In genomic region chr15:32901192-32901591, GRCh38 we compare ENCODE assay signal across 33 cellular contexts.
DNase-seq lines count a peak whose midpoint lies in the region; ATAC-seq, FAIRE-seq and TF ChIP-seq lines count a peak whose summit lies in the region.
"Had no signal": no experiment of that assay in that cellular context is flagged by ENCODE, and none has a peak within 500 bp of the region (broad histone marks: within the 10 kb centered on the region; RNA-seq: fewer than 3 reads in every experiment).

No MANE protein-coding gene starts in this region.

- H2BK120ac ChIP-seq in IMR-90 (ENCODE audit: low read depth, low read length): no peak overlapping the region

- H3K36me3 ChIP-seq in IMR-90 (ENCODE audit: control insufficient read depth, insufficient read depth, low read length) (peaks cover 5% of the 10 kb centered on the region), body of pancreas (replicated peaks in 1 of 2; ENCODE audit: insufficient read depth in 1 of 2, low read depth in 2 of 2) (no peaks in the 10 kb centered on the region), pancreas (no peaks in the 10 kb centered on the region)
- H3K36me3 ChIP-seq: BE2C, BLaER1 had no signal

- H3K14ac ChIP-seq in IMR-90 (replicated peaks; ENCODE audit: low read depth, low read length): no peak overlapping the region

- no peak overlapping the region for H3K18ac ChIP-seq in IMR-90 (ENCODE audit: low read depth, low read length)

- POLR2A ChIA-PET in IMR-90 (lab: Charles Lee; ENCODE audit: unreplicated experiment): no interaction called here

- no peak overlapping the region for H2AK5ac ChIP-seq in IMR-90 (ENCODE audit: low read depth, low read length)

- dilution Hi-C loops in IMR-90 (cut with HindIII; ENCODE audit: low sequenced_read_pairs, unreplicated experiment): no loop called here

- H3K4me3 ChIP-seq in IMR-90 (ENCODE audit: insufficient read depth, low read depth, low read length): no peak overlapping the region
- no peak overlapping the region for H3K4me3 ChIP-seq in body of pancreas
- no peak overlapping the region for H3K4me3 ChIP-seq in pancreas
- H3K4me3 ChIP-seq: A549; BLaER1; BLaER1 treated with 17β-estradiol and CSF1 and Interleukin-3, amounts not matched to agents 10 nM and 100 nM had no signal

- no peak overlapping the region for H3K27ac ChIP-seq in IMR-90 (ENCODE audit: insufficient read depth, low read length)
- H3K27ac ChIP-seq in body of pancreas: no peak overlapping the region
- H3K27ac ChIP-seq in pancreas: no peak overlapping the region
- H3K27ac ChIP-seq: 22Rv1; A549; BLaER1; BLaER1 treated with 17β-estradiol and CSF1 and Interleukin-3, amounts not matched to agents 10 nM and 100 nM; C4-2B had no signal

- TF ChIP-seq POLR2A in IMR-90 (IDR thresholded peaks at IDR 0.05; ENCODE audit: low read depth, low read length): no peak
- TF ChIP-seq POLR2A in body of pancreas (IDR thresholded peaks at IDR 0.05): no peak

- H3K79me1 ChIP-seq in IMR-90 (ENCODE audit: low read depth in 1 of 2, low read length in 2 of 2): peaks cover 17 to 62% of the 10 kb centered on the region in 2 experiments; a peak in 3 of 4 replicates

- peaks cover 21% of the 10 kb centered on the region for H3K9me1 ChIP-seq in IMR-90 (ENCODE audit: insufficient read depth, low read length)

- no peak overlapping the region for H2BK15ac ChIP-seq in IMR-90 (ENCODE audit: low read depth, low read length)

- no peak overlapping the region for H3K9ac ChIP-seq in IMR-90 (ENCODE audit: low read depth, low read length)
- H3K9ac ChIP-seq: BLaER1; BLaER1 treated with 17β-estradiol and CSF1 and Interleukin-3, amounts not matched to agents 10 nM and 100 nM had no signal

- TF ChIP-seq CTCF in IMR-90 (conservative IDR thresholded peaks at IDR 0.05; ENCODE audit: low read depth, low read length) (no peak), body of pancreas (IDR thresholded peaks at IDR 0.05) (no peak), pancreas (IDR thresholded peaks at IDR 0.05) (no peak)

- H3K4me1 ChIP-seq in IMR-90 (ENCODE audit: control insufficient read depth, insufficient read depth, low read length): peaks cover 10% of the 10 kb centered on the region
- H3K4me1 ChIP-seq in body of pancreas: peaks cover 20% of the 10 kb centered on the region
- no peaks in the 10 kb centered on the region for H3K4me1 ChIP-seq in pancreas
- H3K4me1 ChIP-seq: BE2C, Caco-2 had no signal

- WGBS in IMR-90 (ENCODE audit: extremely low coverage in 2 of 2, insufficient read length in 1 of 2), 2 experiments: no CpG with 5 or more reads among the region's 2 CpGs
- 38% methylated on average over 2 of the region's 2 CpGs for WGBS in body of pancreas, 2 donors
- 40 to 43% methylated on average over 2 of the region's 2 CpGs for WGBS in pancreas, 2 donors

- ATAC-seq in IMR-90 (ENCODE audit: low read depth) (no peak), body of pancreas (peak; percentile 48), pancreas (peak; percentile 35 to 76 (median 69)), HG03342 (IDR thresholded peaks at IDR 0.05; ENCODE audit: unreplicated experiment) (no peak)
- ATAC-seq: A549; CD8-positive, alpha-beta T cell had no signal

- CTCF ChIA-PET in IMR-90 (lab: Yijun Ruan, JAX): no interaction called here

- H4K5ac ChIP-seq in IMR-90 (ENCODE audit: low read depth, low read length): no peak overlapping the region

- no peak overlapping the region for H2AK9ac ChIP-seq in IMR-90 (replicated peaks; ENCODE audit: low read depth, low read length, poor library complexity)

- no TSS peak for BruUV-seq in IMR-90 (replicated peaks; lab: Mats Ljungman, UMichigan)

- TF ChIP-seq RAD21 in IMR-90 (IDR thresholded peaks at IDR 0.05; ENCODE audit: low read length): no peak

- H2BK5ac ChIP-seq in IMR-90 (ENCODE audit: low read depth, low read length, poor library complexity, severe bottlenecking): peak overlapping the region; percentile 59

- in situ Hi-C loops in IMR-90 (cut with MboI; ENCODE audit: low sequenced_read_pairs): no loop called here

- no peak overlapping the region for H3K4ac ChIP-seq in IMR-90 (ENCODE audit: low read depth, low read length)

- no peak overlapping the region for H3K56ac ChIP-seq in IMR-90 (ENCODE audit: extremely low read depth, insufficient read depth, low read length)

- no peak for DNase-seq in IMR-90
- DNase-seq in body of pancreas: no peak
- DNase-seq in pancreas: no peak
- no peak for DNase-seq in germinal center (ENCODE audit: low spot score)
- DNase-seq in ecto neural progenitor cell (ENCODE audit: low spot score): no peak
- DNase-seq: 8988T; ACHN; AML-193; BE2C; C1 segment of cervical spinal cord; Caco-2; Calu3; CD4-positive, alpha-beta memory T cell; CD4-positive, alpha-beta T cell; CD4-positive, CD25-positive, alpha-beta regulatory T cell; CD8-positive, alpha-beta memory T cell; CD8-positive, alpha-beta T cell; COR-L47; DMS 273 treated with DMSO at 0.1 percent for 48 hours; DMS153; DMS53; DMS79; DMS79 treated with DMSO at 0.1 percent for 48 hours; DND-41; EL had no signal

- no peak overlapping the region for H2AFZ ChIP-seq in IMR-90 (replicated peaks; ENCODE audit: low read length, poor library complexity)

- H4K8ac ChIP-seq in IMR-90 (ENCODE audit: low read depth in 2 of 2, low read length in 2 of 2): no peak overlapping the region

- no peak overlapping the region for H3K23ac ChIP-seq in IMR-90 (ENCODE audit: low read depth, low read length)

- no peak overlapping the region for H3K4me2 ChIP-seq in IMR-90 (ENCODE audit: low read depth, low read length)
- H3K4me2 ChIP-seq: A549; BLaER1; BLaER1 treated with 17β-estradiol and CSF1 and Interleukin-3, amounts not matched to agents 10 nM and 100 nM had no signal

- no peak overlapping the region for H4K91ac ChIP-seq in IMR-90 (ENCODE audit: insufficient read depth, low read depth, low read length)

- H3K27me3 ChIP-seq in IMR-90 (ENCODE audit: control insufficient read depth, insufficient read depth, low read length) (no peaks in the 10 kb centered on the region), body of pancreas (no peaks in the 10 kb centered on the region), pancreas (no peaks in the 10 kb centered on the region)
- H3K27me3 ChIP-seq: BE2C; BLaER1; BLaER1 treated with 17β-estradiol and CSF1 and Interleukin-3, amounts not matched to agents 10 nM and 100 nM had no signal

- H3K9me3 ChIP-seq in IMR-90 (ENCODE audit: control insufficient read depth, insufficient read depth, low read length) (no peaks in the 10 kb centered on the region), body of pancreas (no peaks in the 10 kb centered on the region), pancreas (no peaks in the 10 kb centered on the region)
- H3K9me3 ChIP-seq: A549; BE2C; BLaER1; BLaER1 treated with 17β-estradiol and CSF1 and Interleukin-3, amounts not matched to agents 10 nM and 100 nM; Caco-2 had no signal

- no peak overlapping the region for H2BK20ac ChIP-seq in IMR-90 (ENCODE audit: low read depth, low read length)

- intact Hi-C loops in IMR-90 (cut with micrococcal nuclease) (no loop called here), body of pancreas (cut with DNase I) (no loop called here), pancreas (cut with DNase I) (no loop called here)

- H4K20me1 ChIP-seq in IMR-90 (ENCODE audit: insufficient read depth, low read length): no peaks in the 10 kb centered on the region
- H4K20me1 ChIP-seq: BLaER1 had no signal

- FAIRE-seq in pancreas (lab: Jason Lieb, UNC): no peak
- FAIRE-seq: A204.1, A549, D721Med had no signal

TF ChIP-seq in IMR-90, 13 proteins besides CTCF, POLR2A, EP300 and RAD21:
- TF ChIP-seq CEBPB (IDR thresholded peaks at IDR 0.05; ENCODE audit: low read depth, low read length): no peak
- TF ChIP-seq RCOR1 (IDR thresholded peaks at IDR 0.05; ENCODE audit: insufficient replicate concordance, low read length): no peak
- TF ChIP-seq SMC3 (IDR thresholded peaks at IDR 0.05; ENCODE audit: low read depth, low read length): no peak
- no peak for TF ChIP-seq USF2 (IDR thresholded peaks at IDR 0.05; ENCODE audit: low read depth, low read length)
- TF ChIP-seq NFE2L2 (IDR thresholded peaks at IDR 0.05; ENCODE audit: low read depth, low read length): no peak

Comparison
In these comparisons a context has a peak if more than half of its experiments do, and no peak if none do; other contexts are left out.
1. ATAC-seq: peak in body of pancreas (single experiment) and pancreas (4 of 4); none in IMR-90 (single experiment) and HG03342 (single experiment).